In genomic region chr9:893843-894420, GRCh38 we compare ENCODE assay signal across 1 cellular context.
A peak's percentile ranks its signal among the peaks of the same experiment; 100 is the strongest.
TF ChIP-seq lines count a peak whose summit lies in the region.

No MANE protein-coding gene starts in this region.

TF ChIP-seq in HEK293, 187 proteins besides CTCF, POLR2A, EP300 and RAD21 (continued from another document):
- TF ChIP-seq SALL2 (tag by site-specific recombination; IDR thresholded peaks at IDR 0.05; ENCODE audit: borderline replicate concordance) (no peak), ZNF792 (tag by site-specific recombination; IDR thresholded peaks at IDR 0.05) (no peak), ZNF521 (tag by site-specific recombination; IDR thresholded peaks at IDR 0.05) (no peak), SETDB1 (IDR thresholded peaks at IDR 0.05; ENCODE audit: insufficient read length, low read length) (peak; percentile 88), ZNF341 (tag by site-specific recombination; IDR thresholded peaks at IDR 0.05; ENCODE audit: low read depth) (no peak), ZNF350 (tag by site-specific recombination; IDR thresholded peaks at IDR 0.05) (no peak), ZNF37A (tag by site-specific recombination; IDR thresholded peaks at IDR 0.05) (no peak)
- TF ChIP-seq, protein P1, sequence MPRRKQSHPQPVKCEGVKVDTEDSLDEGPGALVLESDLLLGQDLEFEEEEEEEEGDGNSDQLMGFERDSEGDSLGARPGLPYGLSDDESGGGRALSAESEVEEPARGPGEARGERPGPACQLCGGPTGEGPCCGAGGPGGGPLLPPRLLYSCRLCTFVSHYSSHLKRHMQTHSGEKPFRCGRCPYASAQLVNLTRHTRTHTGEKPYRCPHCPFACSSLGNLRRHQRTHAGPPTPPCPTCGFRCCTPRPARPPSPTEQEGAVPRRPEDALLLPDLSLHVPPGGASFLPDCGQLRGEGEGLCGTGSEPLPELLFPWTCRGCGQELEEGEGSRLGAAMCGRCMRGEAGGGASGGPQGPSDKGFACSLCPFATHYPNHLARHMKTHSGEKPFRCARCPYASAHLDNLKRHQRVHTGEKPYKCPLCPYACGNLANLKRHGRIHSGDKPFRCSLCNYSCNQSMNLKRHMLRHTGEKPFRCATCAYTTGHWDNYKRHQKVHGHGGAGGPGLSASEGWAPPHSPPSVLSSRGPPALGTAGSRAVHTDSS (tag by site-specific recombination; IDR thresholded peaks at IDR 0.05), result no peak
